7 cellular contexts compared by ENCODE assay signal in genomic region chr13:80515296-80515695, GRCh38.
"Had no signal": no experiment of that assay in that cellular context is flagged by ENCODE, and none has a peak within 500 bp of the region (broad histone marks: within the 10 kb centered on the region; RNA-seq: fewer than 3 reads in every experiment).

No MANE protein-coding gene starts in this region.

- H3K27ac ChIP-seq: HL-60, KMS-11 had no signal

- H3K9ac ChIP-seq: KMS-11 had no signal

- DNase-seq: IMR-90, KBM-7, KG1 had no signal

- FAIRE-seq: HepG2, HTR-8/SVneo had no signal

- H3K4me2 ChIP-seq: KMS-11 had no signal

- ATAC-seq: HepG2 had no signal
